In genomic region chr10:11573497-11573896, GRCh38 we compare ENCODE assay signal across 10 cellular contexts. TPM values are rescaled to one million over a fixed set of nuclear protein-coding genes. Genes with fewer than 3 reads are reported as not detected.
DNase-seq lines count a peak whose midpoint lies in the region; ATAC-seq and TF ChIP-seq lines count a peak whose summit lies in the region.
"Had no signal": no experiment of that assay in that cellular context is flagged by ENCODE, and none has a peak within 500 bp of the region (broad histone marks: within the 10 kb centered on the region; RNA-seq: fewer than 3 reads in every experiment).

No MANE protein-coding gene starts in this region.

- TF ChIP-seq POLR2A in thyroid gland (IDR thresholded peaks at IDR 0.05): no peak

- peaks cover 7 to 56% (median 19%) of the 10 kb centered on the region in 4 donors for H3K4me1 Mint-ChIP-seq in naive thymus-derived CD8-positive, alpha-beta T cell

- DNase-seq in left ventricle myocardium superior (no peak), cardiac septum (ENCODE audit: low spot score) (no peak), epithelial cell of esophagus (ENCODE audit: low read depth) (peak; percentile 14), thyroid gland (no peak), NCI-H510A treated with DMSO at 0.1 percent for 48 hours (lab: John Stamatoyannopoulos, UW) (no peak)
- no peak for DNase-seq in naive thymus-derived CD8-positive, alpha-beta T cell
- no peak for DNase-seq in activated naive CD4-positive, alpha-beta T cell treated with anti-CD3 and anti-CD28 coated beads, Interleukin-2, amount 50 U/mL, for 16 hours
- DNase-seq: activated CD4-positive, CD25-positive, alpha-beta regulatory T cell treated with anti-CD3 and anti-CD28 coated beads, Interleukin-2, amount 50 U/mL, for 72 hours; C1 segment of cervical spinal cord had no signal

- TF ChIP-seq CTCF in epithelial cell of esophagus (IDR thresholded peaks at IDR 0.05; ENCODE audit: insufficient read depth, low read depth, low read length, missing control alignments) (no peak), thyroid gland (IDR thresholded peaks at IDR 0.05) (no peak)

- H3K9me3 ChIP-seq in thyroid gland: no peaks in the 10 kb centered on the region

- H3K4me3 ChIP-seq in epithelial cell of esophagus (ENCODE audit: low read length) (no peak overlapping the region), thyroid gland (replicated peaks in 1 of 3) (no peak overlapping the region)

- ATAC-seq in left ventricle myocardium superior (peak; percentile 32), HG03558 (IDR thresholded peaks at IDR 0.05; ENCODE audit: extremely low read depth, unreplicated experiment) (peak; percentile 69)
- no peak for ATAC-seq in naive thymus-derived CD8-positive, alpha-beta T cell

- intact Hi-C loops in left ventricle myocardium superior (cut with micrococcal nuclease) (no loop called here), cardiac septum (cut with DNase I) (no loop called here), thyroid gland (cut with DNase I) (no loop called here)

- H3K36me3 Mint-ChIP-seq in naive thymus-derived CD8-positive, alpha-beta T cell: peaks cover 0 to 3% (median 0%) of the 10 kb centered on the region in 3 donors

- 61 to 66% methylated on average over 3 of the region's 3 CpGs for WGBS in thyroid gland, 2 donors

- peaks cover 0 to 2% (median 0%) of the 10 kb centered on the region in 5 donors for H3K27me3 Mint-ChIP-seq in naive thymus-derived CD8-positive, alpha-beta T cell

- no peak overlapping the region for H3K27ac ChIP-seq in thyroid gland

- peak overlapping the region in 1 of 10 donors; percentile 8 for H3K4me3 Mint-ChIP-seq in naive thymus-derived CD8-positive, alpha-beta T cell

- H3K36me3 ChIP-seq in thyroid gland: no peaks in the 10 kb centered on the region

- H3K4me1 ChIP-seq in thyroid gland: no peaks in the 10 kb centered on the region

- peak overlapping the region in 4 of 10 donors; percentile 13 to 42 (median 32) for H3K27ac Mint-ChIP-seq in naive thymus-derived CD8-positive, alpha-beta T cell

- POLR2A ChIA-PET in naive thymus-derived CD8-positive, alpha-beta T cell (lab: Charles Lee): no interaction called here

- no peaks in the 10 kb centered on the region for H3K27me3 ChIP-seq in thyroid gland

- peaks cover 0 to 3% (median 0%) of the 10 kb centered on the region in 9 donors for H3K9me3 Mint-ChIP-seq in naive thymus-derived CD8-positive, alpha-beta T cell

RNA-seq across cellular contexts. Expression of gene USP6NL, which starts 38.0 kb away (rescaled TPM):
- total RNA-seq in left ventricle myocardium superior (6.9 TPM), cardiac septum (10.5 TPM), thyroid gland (10 to 100 TPM; 16.7 to 24.3 (median 17.8) TPM)
- total RNA-seq in naive thymus-derived CD8-positive, alpha-beta T cell: 1 to 10 TPM; 6.9 to 7.9 TPM
- polyA plus RNA-seq in naive thymus-derived CD8-positive, alpha-beta T cell: 1 to 10 TPM; 2.3 to 5.4 (median 4.2) TPM

Comparison
In these comparisons a context has a peak if more than half of its experiments do, and no peak if none do; other contexts are left out.
1. ATAC-seq: peak in left ventricle myocardium superior (single experiment) and HG03558 (single experiment); none in naive thymus-derived CD8-positive, alpha-beta T cell (0 of 2).